ENCODE assay signal across 2 cellular contexts in the genomic region with DNA sequence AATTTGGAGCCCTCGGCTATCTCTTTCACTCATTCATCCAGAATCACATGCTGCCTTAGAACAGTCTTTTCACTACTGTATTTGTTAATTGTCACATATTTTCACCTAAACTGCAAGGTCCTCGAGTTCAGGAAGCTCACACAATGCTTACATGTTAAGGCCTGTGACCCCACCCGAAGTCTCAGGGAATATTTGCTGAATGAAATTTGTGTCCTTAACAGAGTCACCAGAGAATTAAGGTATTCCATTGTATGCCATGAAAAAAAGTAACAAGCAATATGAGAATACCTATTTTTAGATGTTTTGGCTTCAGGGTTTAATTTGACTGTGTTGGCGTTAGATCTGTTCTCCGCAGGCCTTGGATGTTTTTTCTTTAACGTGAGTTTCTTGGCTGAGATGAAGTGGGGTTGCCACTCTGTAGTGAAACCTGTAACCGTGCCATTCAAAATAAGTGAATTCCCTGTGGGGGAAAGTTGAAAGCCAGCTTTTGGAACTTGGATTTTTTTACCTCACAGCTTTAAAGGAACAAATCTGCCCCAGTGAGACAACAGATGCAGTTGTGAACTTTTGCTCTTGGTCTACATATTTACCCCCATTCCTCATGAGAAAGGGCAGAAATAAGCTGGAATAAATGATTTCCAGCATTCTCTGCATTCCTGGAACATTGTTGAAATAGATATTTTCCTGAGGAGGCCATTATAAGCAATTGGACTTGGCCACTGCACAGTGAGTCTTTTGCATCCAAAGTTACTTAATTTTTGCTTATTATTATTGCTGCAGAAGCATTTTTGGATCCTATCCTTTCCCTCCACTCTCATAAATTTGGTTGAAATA.
TF ChIP-seq lines count a peak whose summit lies in the region.

No MANE protein-coding gene starts in this region.

TF ChIP-seq in A549, 52 proteins besides CTCF, POLR2A, EP300 and RAD21:
- TF ChIP-seq TP53 (CRISPR knock-in tag; IDR thresholded peaks at IDR 0.05) (no peak), GATA3 (IDR thresholded peaks at IDR 0.05; ENCODE audit: borderline replicate concordance) (0 out of 2 replicates have a peak, but pooled peaks have one; percentile 17), RCOR1 (IDR thresholded peaks at IDR 0.05; ENCODE audit: low read depth, low read length) (no peak), CHD4 (IDR thresholded peaks at IDR 0.05; ENCODE audit: borderline replicate concordance) (no peak), KDM5A (IDR thresholded peaks at IDR 0.05) (no peak), NFE2L2 (conservative IDR thresholded peaks at IDR 0.05; ENCODE audit: low read length) (no peak), FOXS1 (CRISPR knock-in tag; IDR thresholded peaks at IDR 0.05) (no peak), EHF (CRISPR knock-in tag; IDR thresholded peaks at IDR 0.05) (no peak), MAFK (IDR thresholded peaks at IDR 0.05; ENCODE audit: partially characterized antibody) (peak; percentile 55), SREBF2 (IDR thresholded peaks at IDR 0.05) (no peak)
- TF ChIP-seq, protein P1, sequence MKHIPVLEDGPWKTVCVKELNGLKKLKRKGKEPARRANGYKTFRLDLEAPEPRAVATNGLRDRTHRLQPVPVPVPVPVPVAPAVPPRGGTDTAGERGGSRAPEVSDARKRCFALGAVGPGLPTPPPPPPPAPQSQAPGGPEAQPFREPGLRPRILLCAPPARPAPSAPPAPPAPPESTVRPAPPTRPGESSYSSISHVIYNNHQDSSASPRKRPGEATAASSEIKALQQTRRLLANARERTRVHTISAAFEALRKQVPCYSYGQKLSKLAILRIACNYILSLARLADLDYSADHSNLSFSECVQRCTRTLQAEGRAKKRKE (CRISPR knock-in tag; IDR thresholded peaks at IDR 0.05; ENCODE audit: low read depth) = no peak
- TF ChIP-seq, protein P2, sequence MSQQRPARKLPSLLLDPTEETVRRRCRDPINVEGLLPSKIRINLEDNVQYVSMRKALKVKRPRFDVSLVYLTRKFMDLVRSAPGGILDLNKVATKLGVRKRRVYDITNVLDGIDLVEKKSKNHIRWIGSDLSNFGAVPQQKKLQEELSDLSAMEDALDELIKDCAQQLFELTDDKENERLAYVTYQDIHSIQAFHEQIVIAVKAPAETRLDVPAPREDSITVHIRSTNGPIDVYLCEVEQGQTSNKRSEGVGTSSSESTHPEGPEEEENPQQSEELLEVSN (IDR thresholded peaks at IDR 0.05; ENCODE audit: borderline replicate concordance, low read depth) = no peak; the same call in 1 of the 2 replicates

TF ChIP-seq in endothelial cell of umbilical vein, 7 proteins besides CTCF, POLR2A, EP300 and RAD21:
- TF ChIP-seq JUN (IDR thresholded peaks at IDR 0.05; ENCODE audit: borderline replicate concordance, insufficient read depth, insufficient read length, low read depth) (no peak), MYC (IDR thresholded peaks at IDR 0.05; ENCODE audit: low read depth, low read length) (no peak), GATA2 (IDR thresholded peaks at IDR 0.05; ENCODE audit: insufficient read depth, insufficient read length, low read depth, low read length) (no peak), EZH2 (IDR thresholded peaks at IDR 0.05; ENCODE audit: borderline replicate concordance, low read depth, low read length, severe bottlenecking) (no peak), FOS (IDR thresholded peaks at IDR 0.05; ENCODE audit: borderline replicate concordance, insufficient read depth, low read length) (no peak), POLR2AphosphoS5 (IDR thresholded peaks at IDR 0.05; ENCODE audit: insufficient read depth, low read depth, low read length) (no peak)
- TF ChIP-seq, protein P3, sequence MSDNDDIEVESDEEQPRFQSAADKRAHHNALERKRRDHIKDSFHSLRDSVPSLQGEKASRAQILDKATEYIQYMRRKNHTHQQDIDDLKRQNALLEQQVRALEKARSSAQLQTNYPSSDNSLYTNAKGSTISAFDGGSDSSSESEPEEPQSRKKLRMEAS (IDR thresholded peaks at IDR 0.05; ENCODE audit: insufficient read depth, insufficient read length) = no peak
